1 cellular context compared by ENCODE assay signal in genomic region chr2:58067001-58067400, GRCh38.
TF ChIP-seq lines count a peak whose summit lies in the region.

No MANE protein-coding gene starts in this region.

TF ChIP-seq in GM12878, 131 proteins besides CTCF, POLR2A, EP300 and RAD21 (continued from another document):
- TF ChIP-seq CEBPZ (IDR thresholded peaks at IDR 0.05; ENCODE audit: low read depth, low read length) (no peak), NKRF (conservative IDR thresholded peaks at IDR 0.05) (no peak), LARP7 (IDR thresholded peaks at IDR 0.05) (no peak)
TF ChIP-seq in GM12878: peak in this region for 0.
